11 cellular contexts compared by ENCODE assay signal in genomic region chr16:18804540-18804939, GRCh38. TPM values are rescaled to one million over a fixed set of nuclear protein-coding genes. Genes with fewer than 3 reads are reported as not detected.
DNase-seq lines count a peak whose midpoint lies in the region; ATAC-seq, FAIRE-seq and TF ChIP-seq lines count a peak whose summit lies in the region.
"Had no signal": no experiment of that assay in that cellular context is flagged by ENCODE, and none has a peak within 500 bp of the region (broad histone marks: within the 10 kb centered on the region; RNA-seq: fewer than 3 reads in every experiment).

No MANE protein-coding gene starts in this region.

- peak overlapping the region; percentile 33 to 54 for H3K27ac ChIP-seq in right atrium auricular region
- peak overlapping the region; percentile 60 for H3K27ac ChIP-seq in keratinocyte (ENCODE audit: control insufficient read depth, insufficient read depth, low read length)
- H3K27ac ChIP-seq in uterus, result peak overlapping the region; percentile 33 to 60
- H3K27ac ChIP-seq: hepatocyte had no signal

- intact Hi-C loops in left cardiac atrium (cut with DNase I), result loop anchor here in 1 of 2 donors (10.0 kb wide), 1 partner anchor 160 kb away; no protein-coding TSS in a partner anchor
- intact Hi-C loops in activated T-helper 1 cell treated with anti-CD3 and anti-CD28 coated beads, Interleukin-12 subunit alpha, Interleukin-12 subunit beta, Interleukin-2, Interleukin-4 antibody, amounts not matched to agents 30 ng/mL and 10 ng/mL and 1 ng/mL, durations not matched to agents 14 hours and 24 hours and 36 hours (cut with micrococcal nuclease), result loop anchor here (5.0 kb wide), 1 partner anchor 143 kb away; no protein-coding TSS in a partner anchor
- intact Hi-C loops in uterus (cut with DNase I; ENCODE audit: low total_unique reads), result no loop called here

- no peaks in the 10 kb centered on the region for H3K27me3 Mint-ChIP-seq in activated T-helper 1 cell treated with anti-CD3 and anti-CD28 coated beads, Interleukin-12 subunit alpha, Interleukin-12 subunit beta, Interleukin-2, Interleukin-4 antibody, amounts not matched to agents 30 ng/mL and 10 ng/mL and 1 ng/mL, durations not matched to agents 14 hours and 24 hours and 36 hours (ENCODE audit: insufficient read depth)

- no peaks in the 10 kb centered on the region for H3K9me1 ChIP-seq in keratinocyte (ENCODE audit: control insufficient read depth, extremely low read depth, insufficient read depth, low read length)

- H3K4me3 Mint-ChIP-seq in activated T-helper 1 cell treated with anti-CD3 and anti-CD28 coated beads, Interleukin-12 subunit alpha, Interleukin-12 subunit beta, Interleukin-2, Interleukin-4 antibody, amounts not matched to agents 30 ng/mL and 10 ng/mL and 1 ng/mL, durations not matched to agents 14 hours and 24 hours and 36 hours, result peak overlapping the region; percentile 68

- no peak for FAIRE-seq in keratinocyte (lab: Jason Lieb, UNC)

- no peaks in the 10 kb centered on the region for H3K9me3 Mint-ChIP-seq in activated T-helper 1 cell treated with anti-CD3 and anti-CD28 coated beads, Interleukin-12 subunit alpha, Interleukin-12 subunit beta, Interleukin-2, Interleukin-4 antibody, amounts not matched to agents 30 ng/mL and 10 ng/mL and 1 ng/mL, durations not matched to agents 14 hours and 24 hours and 36 hours

- peaks cover 54% of the 10 kb centered on the region for H3K4me1 Mint-ChIP-seq in activated T-helper 1 cell treated with anti-CD3 and anti-CD28 coated beads, Interleukin-12 subunit alpha, Interleukin-12 subunit beta, Interleukin-2, Interleukin-4 antibody, amounts not matched to agents 30 ng/mL and 10 ng/mL and 1 ng/mL, durations not matched to agents 14 hours and 24 hours and 36 hours (ENCODE audit: low read depth)

- TF ChIP-seq CTCF in right atrium auricular region (IDR thresholded peaks at IDR 0.05) (no peak), keratinocyte (optimal IDR thresholded peaks at IDR 0.05 in 1 of 3, IDR thresholded peaks at IDR 0.05 in 1 of 3, conservative IDR thresholded peaks at IDR 0.05 in 1 of 3; ENCODE audit: extremely low read depth in 1 of 3, insufficient read depth in 2 of 3, low read length in 3 of 3) (no peak), uterus (IDR thresholded peaks at IDR 0.05) (no peak)

- dilution Hi-C loops in keratinocyte (cut with MboI; ENCODE audit: extremely low pct_ligation_motif_present, low sequenced_read_pairs), result no loop called here

- DNase-seq in right atrium auricular region (ENCODE audit: low spot score) (no peak), left cardiac atrium (no peak), keratinocyte (ENCODE audit: low read depth, low spot score) (no peak), uterus (no peak), NCI-H2107 (lab: John Stamatoyannopoulos, UW) (no peak), GM19238 (ENCODE audit: insufficient read length, low spot score) (no peak)
- DNase-seq in activated T-helper 1 cell treated with anti-CD3 and anti-CD28 coated beads, Interleukin-12 subunit alpha, Interleukin-12 subunit beta, Interleukin-2, Interleukin-4 antibody, amounts not matched to agents 30 ng/mL and 10 ng/mL and 1 ng/mL, durations not matched to agents 14 hours and 24 hours and 36 hours (ENCODE audit: low spot score), result no peak
- DNase-seq: Calu3, MM.1S had no signal

- H3K36me3 ChIP-seq in right atrium auricular region (peaks cover 12% of the 10 kb centered on the region), keratinocyte (ENCODE audit: control insufficient read depth in 2 of 2, extremely low read depth in 1 of 2, insufficient read depth in 2 of 2, low read length in 2 of 2) (peaks cover 9 to 15% of the 10 kb centered on the region in 2 experiments), uterus (no peaks in the 10 kb centered on the region)

- peaks cover 5% of the 10 kb centered on the region for H4K20me1 ChIP-seq in keratinocyte (ENCODE audit: control insufficient read depth, extremely low read depth, insufficient read depth, low read length)

- H3K4me2 ChIP-seq in keratinocyte (ENCODE audit: control insufficient read depth, extremely low read depth, insufficient read depth, low read depth, low read length), result peak overlapping the region; percentile 54
- H3K4me2 ChIP-seq: hepatocyte had no signal

- H3K27me3 ChIP-seq in right atrium auricular region (no peaks in the 10 kb centered on the region), keratinocyte (ENCODE audit: control insufficient read depth, extremely low read depth, insufficient read depth, low read length) (no peaks in the 10 kb centered on the region), uterus (no peaks in the 10 kb centered on the region)
- H3K27me3 ChIP-seq: hepatocyte had no signal

- H3K9me3 ChIP-seq in right atrium auricular region (no peaks in the 10 kb centered on the region), keratinocyte (ENCODE audit: control insufficient read depth, low read depth, low read length) (no peaks in the 10 kb centered on the region), uterus (no peaks in the 10 kb centered on the region)

- H2AFZ ChIP-seq in keratinocyte (ENCODE audit: control insufficient read depth, low read length), result no peak overlapping the region
- H2AFZ ChIP-seq: hepatocyte had no signal

- H3K9ac ChIP-seq in keratinocyte (ENCODE audit: control insufficient read depth, extremely low read depth, insufficient read depth, low read length), result no peak overlapping the region

- H3K4me3 ChIP-seq in right atrium auricular region (no peak overlapping the region), keratinocyte (ENCODE audit: control insufficient read depth in 2 of 3, extremely low read depth in 1 of 3, insufficient read depth in 2 of 3, low read depth in 1 of 3, low read length in 3 of 3) (no peak overlapping the region), uterus (no peak overlapping the region)
- H3K4me3 ChIP-seq: hepatocyte had no signal

- peak overlapping the region; percentile 90 for H3K27ac Mint-ChIP-seq in activated T-helper 1 cell treated with anti-CD3 and anti-CD28 coated beads, Interleukin-12 subunit alpha, Interleukin-12 subunit beta, Interleukin-2, Interleukin-4 antibody, amounts not matched to agents 30 ng/mL and 10 ng/mL and 1 ng/mL, durations not matched to agents 14 hours and 24 hours and 36 hours

- peaks cover 40% of the 10 kb centered on the region for H3K36me3 Mint-ChIP-seq in activated T-helper 1 cell treated with anti-CD3 and anti-CD28 coated beads, Interleukin-12 subunit alpha, Interleukin-12 subunit beta, Interleukin-2, Interleukin-4 antibody, amounts not matched to agents 30 ng/mL and 10 ng/mL and 1 ng/mL, durations not matched to agents 14 hours and 24 hours and 36 hours (ENCODE audit: low read depth)

- no peak for TF ChIP-seq POLR2A in uterus (IDR thresholded peaks at IDR 0.05)

- H3K4me1 ChIP-seq in right atrium auricular region (peaks cover 0 to 41% of the 10 kb centered on the region in 2 donors), keratinocyte (ENCODE audit: control insufficient read depth, extremely low read depth, insufficient read depth, low read length) (peaks cover 26% of the 10 kb centered on the region), uterus (no peaks in the 10 kb centered on the region)

- peaks cover 21% of the 10 kb centered on the region for H3K79me2 ChIP-seq in keratinocyte (ENCODE audit: control insufficient read depth, insufficient read depth, low read length)

- ATAC-seq in left cardiac atrium (no peak), HG02623 (IDR thresholded peaks at IDR 0.05; ENCODE audit: unreplicated experiment) (no peak)

RNA-seq across cellular contexts. Expression of gene ARL6IP1, which starts 3.2 kb away (rescaled TPM):
- total RNA-seq in right atrium auricular region (10 to 100 TPM; 47.7 to 65.3 TPM), left cardiac atrium (10 to 100 TPM; 37.0 to 39.8 TPM), uterus (100 to 1,000 TPM in 2 of 4 donors, 10 to 100 TPM in 2; 68.7 to 337 (median 107) TPM)
- 105 and 109 TPM in 2 replicates for total RNA-seq in activated T-helper 1 cell treated with anti-CD3 and anti-CD28 coated beads, Interleukin-12 subunit alpha, Interleukin-12 subunit beta, Interleukin-2, Interleukin-4 antibody, amounts not matched to agents 30 ng/mL and 10 ng/mL and 1 ng/mL, durations not matched to agents 14 hours and 24 hours and 36 hours
- 105 to 178 TPM (median 124 TPM) in 3 replicates for polyA plus RNA-seq in keratinocyte
- polyA plus RNA-seq in keratinocyte (2011; ENCODE audit: low read depth), result 38.5 TPM
- polyA plus RNA-seq in keratinocyte (2011; cell fraction: cytosol; rRNA removed), result 54.7 and 92.6 TPM in 2 replicates
- 123 and 150 TPM in 2 replicates for polyA plus RNA-seq in keratinocyte (2011; cell fraction: nucleus; rRNA removed)
- polyA plus RNA-seq in keratinocyte (2012; ENCODE audit: low replicate concordance), result 104 and 107 TPM in 2 replicates
- polyA minus RNA-seq in keratinocyte, result 76.6 to 181 TPM (median 110 TPM) in 3 replicates
- 127 TPM for polyA minus RNA-seq in keratinocyte (2011; cell fraction: cytosol; rRNA and poly(A)+ RNA removed)
- 120 and 157 TPM in 2 replicates for polyA minus RNA-seq in keratinocyte (2011; cell fraction: nucleus; rRNA and poly(A)+ RNA removed)

RNA-seq across cellular contexts. Expression of gene RPS15A, which starts 14.4 kb away (rescaled TPM):
- 1,000 to 10,000 TPM in 1 of 2 donors, 100 to 1,000 TPM in 1; 982 to 1,579 TPM for total RNA-seq in right atrium auricular region
- 100 to 1,000 TPM; 749 to 791 TPM for total RNA-seq in left cardiac atrium
- total RNA-seq in activated T-helper 1 cell treated with anti-CD3 and anti-CD28 coated beads, Interleukin-12 subunit alpha, Interleukin-12 subunit beta, Interleukin-2, Interleukin-4 antibody, amounts not matched to agents 30 ng/mL and 10 ng/mL and 1 ng/mL, durations not matched to agents 14 hours and 24 hours and 36 hours, result 1,849 and 1,857 TPM in 2 replicates
- 3,562 to 4,116 TPM (median 3,815 TPM) in 3 replicates for polyA plus RNA-seq in keratinocyte
- polyA plus RNA-seq in keratinocyte (2011; ENCODE audit: low read depth), result 4,089 TPM
- 5,005 and 5,368 TPM in 2 replicates for polyA plus RNA-seq in keratinocyte (2011; cell fraction: cytosol; rRNA removed)
- polyA plus RNA-seq in keratinocyte (2011; cell fraction: nucleus; rRNA removed), result 944 and 1,245 TPM in 2 replicates
- 2,773 and 3,893 TPM in 2 replicates for polyA plus RNA-seq in keratinocyte (2012; ENCODE audit: low replicate concordance)
- 556 to 1,508 TPM (median 1,183 TPM) in 3 replicates for polyA minus RNA-seq in keratinocyte
- 381 TPM for polyA minus RNA-seq in keratinocyte (2011; cell fraction: cytosol; rRNA and poly(A)+ RNA removed)
- polyA minus RNA-seq in keratinocyte (2011; cell fraction: nucleus; rRNA and poly(A)+ RNA removed), result 90.8 and 203 TPM in 2 replicates
- total RNA-seq in uterus, result 1,000 to 10,000 TPM; 2,145 to 6,532 (median 4,433) TPM
